In the genomic region with DNA sequence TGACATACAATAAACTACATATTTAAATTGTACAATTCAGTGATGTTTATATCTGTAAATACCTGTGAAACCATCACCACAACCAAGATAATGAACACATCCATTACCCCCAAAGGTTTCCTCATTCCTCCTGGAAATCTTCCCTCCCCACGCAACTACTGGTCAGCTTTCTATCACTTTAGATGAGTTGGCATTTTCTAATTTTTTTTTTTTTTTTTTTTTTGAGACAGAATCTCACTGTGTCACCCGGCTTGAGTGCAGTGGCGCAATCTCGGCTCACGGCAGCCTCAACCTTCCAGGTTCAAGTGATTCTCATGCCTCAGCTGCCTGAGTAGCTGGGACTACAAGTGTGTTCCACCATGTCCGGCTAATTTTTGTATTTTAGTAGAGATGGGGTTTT, we compare ENCODE assay signal across 11 cellular contexts.
"Had no signal": no experiment of that assay in that cellular context is flagged by ENCODE, and none has a peak within 500 bp of the region (broad histone marks: within the 10 kb centered on the region; RNA-seq: fewer than 3 reads in every experiment).

No MANE protein-coding gene starts in this region.

- DNase-seq: GM23248, GOT3, H7, H9, HCEC 1CT, HFFc6 had no signal

- FAIRE-seq: H1, H54 had no signal

- H3K9ac ChIP-seq: GM23248 had no signal

- H3K36me3 ChIP-seq: HAP-1 had no signal

- H3K27ac ChIP-seq: GM23248 had no signal

- ATAC-seq: GM23338, HCT116 had no signal

- H3K4me3 ChIP-seq: GM23248, GM23338, HAP-1 had no signal

- H3K4me2 ChIP-seq: GM23338 had no signal

- H2AFZ ChIP-seq: GM23248, GM23338 had no signal
